8 cellular contexts compared by ENCODE assay signal in genomic region chr1:156020293-156021086, GRCh38. TPM values are rescaled to one million over a fixed set of nuclear protein-coding genes. Genes with fewer than 3 reads are reported as not detected.
DNase-seq lines count a peak whose midpoint lies in the region; ATAC-seq and TF ChIP-seq lines count a peak whose summit lies in the region.

SSR2 (minus strand) TSS chr1:156020951; CDS start chr1:156020167, 784 bp downstream.

- peak within 1 kb of the TSS; percentile 91 for H3K4me3 ChIP-seq in fibroblast of the aortic adventitia (ENCODE audit: low read depth, low read length)

- CTCF ChIA-PET in RWPE1 (lab: Yijun Ruan, JAX), result interaction anchor here (0.7 to 1.1 kb wide), 2 partner anchors 46 to 77 kb away, joined by 3 to 4 read pairs; no protein-coding TSS in a partner anchor

- DNase-seq in DMS79 treated with DMSO at 0.1 percent for 48 hours (lab: John Stamatoyannopoulos, UW) (peak; percentile 93), Kasumi-1 (lab: John Stamatoyannopoulos, UW) (peak; percentile 91 to 95), RWPE1 (ENCODE audit: low spot score) (peak; percentile 96), fibroblast of the aortic adventitia (ENCODE audit: low read depth) (peak; percentile 92), nephron progenitor cell (peak; percentile 82)
- DNase-seq in stimulated activated naive CD8-positive, alpha-beta T cell treated with anti-CD3 and anti-CD28 coated beads, Interleukin-15, amount 100 ng/mL, for 72 hours, result peak; percentile 75 to 83

- H3K27ac ChIP-seq in RWPE1, result peak within 1 kb of the TSS; percentile 80

- peaks cover 28% of the 10 kb centered on the region for H3K4me1 Mint-ChIP-seq in activated T-helper 17 cell treated with anti-CD3 and anti-CD28 coated beads, Interleukin-2, amount 50 U/mL, for 72 hours
- peaks cover 27% of the 10 kb centered on the region for H3K4me1 Mint-ChIP-seq in nephron progenitor cell
- peaks cover 39% of the 10 kb centered on the region for H3K4me1 Mint-ChIP-seq in stimulated activated naive CD8-positive, alpha-beta T cell treated with anti-CD3 and anti-CD28 coated beads, Interleukin-15, amount 100 ng/mL, for 72 hours

- POLR2A ChIA-PET in RWPE1 (lab: Yijun Ruan, JAX; ENCODE audit: low non-redundant PET), result no interaction called here

- TF ChIP-seq CTCF in RWPE1 (conservative IDR thresholded peaks at IDR 0.05; ENCODE audit: low read depth) (no peak), fibroblast of the aortic adventitia (IDR thresholded peaks at IDR 0.05; ENCODE audit: insufficient read depth, low read length) (no peak), nephron progenitor cell (IDR thresholded peaks at IDR 0.05) (no peak)

- H3K4me3 Mint-ChIP-seq in activated T-helper 17 cell treated with anti-CD3 and anti-CD28 coated beads, Interleukin-2, amount 50 U/mL, for 72 hours, result peak within 1 kb of the TSS; percentile 98
- peak within 1 kb of the TSS; percentile 94 for H3K4me3 Mint-ChIP-seq in nephron progenitor cell
- H3K4me3 Mint-ChIP-seq in stimulated activated naive CD8-positive, alpha-beta T cell treated with anti-CD3 and anti-CD28 coated beads, Interleukin-15, amount 100 ng/mL, for 72 hours, result peak within 1 kb of the TSS; percentile 85 to 87

- no peaks in the 10 kb centered on the region for H3K27me3 Mint-ChIP-seq in activated T-helper 17 cell treated with anti-CD3 and anti-CD28 coated beads, Interleukin-2, amount 50 U/mL, for 72 hours
- peaks cover 15% of the 10 kb centered on the region for H3K27me3 Mint-ChIP-seq in nephron progenitor cell (ENCODE audit: low read depth, poor library complexity)
- H3K27me3 Mint-ChIP-seq in stimulated activated naive CD8-positive, alpha-beta T cell treated with anti-CD3 and anti-CD28 coated beads, Interleukin-15, amount 100 ng/mL, for 72 hours, result peaks cover 6% of the 10 kb centered on the region

- ATAC-seq in GM21786 (IDR thresholded peaks at IDR 0.05; ENCODE audit: unreplicated experiment), result peak; percentile 97
- peak; percentile 100 for ATAC-seq in activated T-helper 17 cell treated with anti-CD3 and anti-CD28 coated beads, Interleukin-2, amount 50 U/mL, for 72 hours (replicated peaks)
- ATAC-seq in stimulated activated naive CD8-positive, alpha-beta T cell treated with anti-CD3 and anti-CD28 coated beads, Interleukin-15, amount 100 ng/mL, for 72 hours, result peak; percentile 100

- no peaks in the 10 kb centered on the region for H3K9me3 Mint-ChIP-seq in activated T-helper 17 cell treated with anti-CD3 and anti-CD28 coated beads, Interleukin-2, amount 50 U/mL, for 72 hours
- H3K9me3 Mint-ChIP-seq in nephron progenitor cell, result no peaks in the 10 kb centered on the region
- H3K9me3 Mint-ChIP-seq in stimulated activated naive CD8-positive, alpha-beta T cell treated with anti-CD3 and anti-CD28 coated beads, Interleukin-15, amount 100 ng/mL, for 72 hours, result no peaks in the 10 kb centered on the region

- peaks cover 55% of the 10 kb centered on the region for H3K36me3 Mint-ChIP-seq in activated T-helper 17 cell treated with anti-CD3 and anti-CD28 coated beads, Interleukin-2, amount 50 U/mL, for 72 hours (ENCODE audit: low read depth)
- H3K36me3 Mint-ChIP-seq in nephron progenitor cell (ENCODE audit: low read depth), result peaks cover 43% of the 10 kb centered on the region

- H3K27ac Mint-ChIP-seq in activated T-helper 17 cell treated with anti-CD3 and anti-CD28 coated beads, Interleukin-2, amount 50 U/mL, for 72 hours, result peak within 1 kb of the TSS; percentile 95
- H3K27ac Mint-ChIP-seq in nephron progenitor cell, result peak within 1 kb of the TSS; percentile 93
- H3K27ac Mint-ChIP-seq in stimulated activated naive CD8-positive, alpha-beta T cell treated with anti-CD3 and anti-CD28 coated beads, Interleukin-15, amount 100 ng/mL, for 72 hours, result peak within 1 kb of the TSS; percentile 96 to 97

RNA-seq across cellular contexts. Expression of gene SSR2, which starts in this region (rescaled TPM):
- total RNA-seq in activated T-helper 17 cell treated with anti-CD3 and anti-CD28 coated beads, Interleukin-2, amount 50 U/mL, for 72 hours, result 100 to 1,000 TPM; 194 to 208 TPM
- total RNA-seq in fibroblast of the aortic adventitia (ENCODE audit: low replicate concordance), result 339 and 472 TPM in 2 replicates

Comparison
In these comparisons a context has a peak if more than half of its experiments do, and no peak if none do; other contexts are left out.
1. Peak in every context shown above with its lines: DNase-seq, ATAC-seq, H3K4me3 ChIP-seq and H3K27ac ChIP-seq.